In genomic region chr5:171433352-171433698, GRCh38 we compare ENCODE assay signal across 19 cellular contexts. TPM values are rescaled to one million over a fixed set of nuclear protein-coding genes. Genes with fewer than 3 reads are reported as not detected.
"Had no signal": no experiment of that assay in that cellular context is flagged by ENCODE, and none has a peak within 500 bp of the region (broad histone marks: within the 10 kb centered on the region; RNA-seq: fewer than 3 reads in every experiment).

No MANE protein-coding gene starts in this region.

- ATAC-seq: activated CD4-positive, CD25-positive, alpha-beta regulatory T cell treated with anti-CD3 and anti-CD28 coated beads, Interleukin-2, amount 50 U/mL, for 24 hours; effector memory CD8-positive, alpha-beta T cell had no signal

- H3K36me3 Mint-ChIP-seq: activated naive CD8-positive, alpha-beta T cell had no signal

- H3K36me3 ChIP-seq: esophagus squamous epithelium, SJSA1, suprapubic skin, transverse colon had no signal

- H2AFZ ChIP-seq: parathyroid adenoma had no signal

- H3K79me2 ChIP-seq: parathyroid adenoma had no signal

- H3K27ac ChIP-seq: esophagus squamous epithelium, parathyroid adenoma, SJSA1, suprapubic skin, transverse colon had no signal

- H3K4me3 Mint-ChIP-seq: activated naive CD8-positive, alpha-beta T cell; effector memory CD8-positive, alpha-beta T cell; stimulated activated naive CD8-positive, alpha-beta T cell treated with anti-CD3 and anti-CD28 coated beads, Interleukin-15, Interleukin-2, amounts not matched to agents 100 ng/mL and 50 ng/mL, for 24 hours; T-helper 1 cell treated with Interleukin-12 subunit alpha and Interleukin-12 subunit beta and Interleukin-4 antibody, amounts not matched to agents 30 μg/mL and 1 μg/mL, for 36 hours had no signal

- H3K9ac ChIP-seq: parathyroid adenoma had no signal

- H3K9me3 Mint-ChIP-seq: effector memory CD8-positive, alpha-beta T cell; stimulated activated naive CD8-positive, alpha-beta T cell treated with anti-CD3 and anti-CD28 coated beads, Interleukin-15, Interleukin-2, amounts not matched to agents 100 ng/mL and 50 ng/mL, for 24 hours; T-helper 1 cell treated with Interleukin-12 subunit alpha and Interleukin-12 subunit beta and Interleukin-4 antibody, amounts not matched to agents 30 μg/mL and 1 μg/mL, for 36 hours had no signal

- H3K27me3 Mint-ChIP-seq: activated naive CD8-positive, alpha-beta T cell; stimulated activated naive CD8-positive, alpha-beta T cell treated with anti-CD3 and anti-CD28 coated beads, Interleukin-15, Interleukin-2, amounts not matched to agents 100 ng/mL and 50 ng/mL, for 24 hours had no signal

- H3K27me3 ChIP-seq: esophagus squamous epithelium, SJSA1, suprapubic skin, transverse colon had no signal

- H3K9me3 ChIP-seq: esophagus squamous epithelium, SJSA1, suprapubic skin, transverse colon had no signal

- DNase-seq: activated CD4-positive, alpha-beta T cell treated with anti-CD3 and anti-CD28 coated beads, Interleukin-2, amount 50 U/mL, for 1 hour; activated CD8-positive, alpha-beta memory T cell treated with anti-CD3 and anti-CD28 coated beads, Interleukin-2, amount 50 U/mL, for 4 hours; activated effector memory CD4-positive, alpha-beta T cell treated with anti-CD3 and anti-CD28 coated beads, Interleukin-2, amount 50 U/mL, for 16 hours; activated T-cell treated with anti-CD3 and anti-CD28 coated beads, Interleukin-2, amount 50 U/mL, for 48 hours; effector memory CD8-positive, alpha-beta T cell; esophagus squamous epithelium; stimulated activated CD4-positive, alpha-beta T cell treated with anti-CD3 and anti-CD28 coated beads, Interleukin-12 subunit alpha, Interleukin-12 subunit beta, amount 100 ng/mL, for 4 hours; stimulated activated CD4-positive, alpha-beta T cell treated with anti-CD3 and anti-CD28 coated beads, Interleukin-1b, Interleukin-23, amount 100 ng/mL, for 48 hours; stimulated activated CD8-positive, alpha-beta memory T cell treated with anti-CD3 and anti-CD28 coated beads, Interleukin-4, amount 100 ng/mL, for 48 hours; transverse colon had no signal

- H3K27ac Mint-ChIP-seq: activated naive CD8-positive, alpha-beta T cell; stimulated activated naive CD8-positive, alpha-beta T cell treated with anti-CD3 and anti-CD28 coated beads, Interleukin-15, Interleukin-2, amounts not matched to agents 100 ng/mL and 50 ng/mL, for 24 hours; T-helper 1 cell treated with Interleukin-12 subunit alpha and Interleukin-12 subunit beta and Interleukin-4 antibody, amounts not matched to agents 30 μg/mL and 1 μg/mL, for 36 hours had no signal

- H3K4me1 ChIP-seq: esophagus squamous epithelium, parathyroid adenoma, SJSA1, suprapubic skin, transverse colon had no signal

- H3K4me3 ChIP-seq: esophagus squamous epithelium, SJSA1, suprapubic skin, transverse colon had no signal

RNA-seq across cellular contexts. Expression of gene FGF18, which starts 13.9 kb away (rescaled TPM):
- total RNA-seq: bronchial epithelial cell, dermis microvascular lymphatic vessel endothelial cell had no signal
